ENCODE assay signal across 1 cellular context in the genomic region with DNA sequence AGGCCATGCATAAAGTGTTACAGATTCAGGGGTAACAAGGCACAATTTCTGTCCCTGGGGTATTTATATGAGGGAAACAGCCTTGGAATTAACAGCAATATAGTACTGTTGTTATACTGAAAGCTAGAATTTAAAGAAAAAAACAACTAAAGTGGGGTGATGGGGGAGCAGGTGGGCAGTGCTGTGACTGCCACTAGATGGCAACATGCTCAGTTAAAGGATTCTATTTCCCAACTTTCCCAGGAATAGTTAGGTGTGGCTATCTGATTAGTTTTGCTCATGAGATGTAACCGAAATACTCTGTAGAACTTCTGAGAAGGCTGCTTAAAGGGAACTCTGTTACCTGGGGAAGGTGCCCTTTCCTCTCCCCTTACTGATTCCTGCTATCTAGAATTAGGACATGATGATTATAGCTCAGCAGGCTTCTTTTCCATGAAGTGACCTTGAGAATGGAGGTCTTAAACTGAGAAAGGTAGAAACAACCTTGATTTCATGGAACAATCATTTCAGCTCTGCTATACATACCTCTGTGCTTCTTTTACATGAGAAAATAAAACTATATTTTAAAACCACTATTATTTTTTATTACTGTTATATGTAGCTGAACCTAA.
A peak's percentile ranks its signal among the peaks of the same experiment; 100 is the strongest.
TF ChIP-seq lines count a peak whose summit lies in the region.

No MANE protein-coding gene starts in this region.

TF ChIP-seq in K562, 482 proteins besides CTCF, POLR2A, EP300 and RAD21 (continued from another document):
- TF ChIP-seq, protein P1, sequence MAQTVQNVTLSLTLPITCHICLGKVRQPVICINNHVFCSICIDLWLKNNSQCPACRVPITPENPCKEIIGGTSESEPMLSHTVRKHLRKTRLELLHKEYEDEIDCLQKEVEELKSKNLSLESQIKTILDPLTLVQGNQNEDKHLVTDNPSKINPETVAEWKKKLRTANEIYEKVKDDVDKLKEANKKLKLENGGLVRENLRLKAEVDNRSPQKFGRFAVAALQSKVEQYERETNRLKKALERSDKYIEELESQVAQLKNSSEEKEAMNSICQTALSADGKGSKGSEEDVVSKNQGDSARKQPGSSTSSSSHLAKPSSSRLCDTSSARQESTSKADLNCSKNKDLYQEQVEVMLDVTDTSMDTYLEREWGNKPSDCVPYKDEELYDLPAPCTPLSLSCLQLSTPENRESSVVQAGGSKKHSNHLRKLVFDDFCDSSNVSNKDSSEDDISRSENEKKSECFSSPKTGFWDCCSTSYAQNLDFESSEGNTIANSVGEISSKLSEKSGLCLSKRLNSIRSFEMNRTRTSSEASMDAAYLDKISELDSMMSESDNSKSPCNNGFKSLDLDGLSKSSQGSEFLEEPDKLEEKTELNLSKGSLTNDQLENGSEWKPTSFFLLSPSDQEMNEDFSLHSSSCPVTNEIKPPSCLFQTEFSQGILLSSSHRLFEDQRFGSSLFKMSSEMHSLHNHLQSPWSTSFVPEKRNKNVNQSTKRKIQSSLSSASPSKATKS (CRISPR knock-in tag; IDR thresholded peaks at IDR 0.05) = no peak
- TF ChIP-seq ESRRA (IDR thresholded peaks at IDR 0.05; ENCODE audit: borderline replicate concordance, low read depth) (peak; percentile 28; the same call in 1 of the 2 replicates), THRAP3 (IDR thresholded peaks at IDR 0.05; ENCODE audit: borderline replicate concordance) (no peak), ZNF644 (tag; IDR thresholded peaks at IDR 0.05; ENCODE audit: low read depth) (no peak), SMARCC2 (IDR thresholded peaks at IDR 0.05; ENCODE audit: low read depth) (no peak), HMG20B (CRISPR knock-in tag; IDR thresholded peaks at IDR 0.05) (no peak)
- TF ChIP-seq, protein P2, sequence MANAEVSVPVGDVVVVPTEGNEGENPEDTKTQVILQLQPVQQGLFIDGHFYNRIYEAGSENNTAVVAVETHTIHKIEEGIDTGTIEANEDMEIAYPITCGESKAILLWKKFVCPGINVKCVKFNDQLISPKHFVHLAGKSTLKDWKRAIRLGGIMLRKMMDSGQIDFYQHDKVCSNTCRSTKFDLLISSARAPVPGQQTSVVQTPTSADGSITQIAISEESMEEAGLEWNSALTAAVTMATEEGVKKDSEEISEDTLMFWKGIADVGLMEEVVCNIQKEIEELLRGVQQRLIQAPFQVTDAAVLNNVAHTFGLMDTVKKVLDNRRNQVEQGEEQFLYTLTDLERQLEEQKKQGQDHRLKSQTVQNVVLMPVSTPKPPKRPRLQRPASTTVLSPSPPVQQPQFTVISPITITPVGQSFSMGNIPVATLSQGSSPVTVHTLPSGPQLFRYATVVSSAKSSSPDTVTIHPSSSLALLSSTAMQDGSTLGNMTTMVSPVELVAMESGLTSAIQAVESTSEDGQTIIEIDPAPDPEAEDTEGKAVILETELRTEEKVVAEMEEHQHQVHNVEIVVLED (CRISPR knock-in tag; IDR thresholded peaks at IDR 0.05) = no peak
- TF ChIP-seq, protein P3, sequence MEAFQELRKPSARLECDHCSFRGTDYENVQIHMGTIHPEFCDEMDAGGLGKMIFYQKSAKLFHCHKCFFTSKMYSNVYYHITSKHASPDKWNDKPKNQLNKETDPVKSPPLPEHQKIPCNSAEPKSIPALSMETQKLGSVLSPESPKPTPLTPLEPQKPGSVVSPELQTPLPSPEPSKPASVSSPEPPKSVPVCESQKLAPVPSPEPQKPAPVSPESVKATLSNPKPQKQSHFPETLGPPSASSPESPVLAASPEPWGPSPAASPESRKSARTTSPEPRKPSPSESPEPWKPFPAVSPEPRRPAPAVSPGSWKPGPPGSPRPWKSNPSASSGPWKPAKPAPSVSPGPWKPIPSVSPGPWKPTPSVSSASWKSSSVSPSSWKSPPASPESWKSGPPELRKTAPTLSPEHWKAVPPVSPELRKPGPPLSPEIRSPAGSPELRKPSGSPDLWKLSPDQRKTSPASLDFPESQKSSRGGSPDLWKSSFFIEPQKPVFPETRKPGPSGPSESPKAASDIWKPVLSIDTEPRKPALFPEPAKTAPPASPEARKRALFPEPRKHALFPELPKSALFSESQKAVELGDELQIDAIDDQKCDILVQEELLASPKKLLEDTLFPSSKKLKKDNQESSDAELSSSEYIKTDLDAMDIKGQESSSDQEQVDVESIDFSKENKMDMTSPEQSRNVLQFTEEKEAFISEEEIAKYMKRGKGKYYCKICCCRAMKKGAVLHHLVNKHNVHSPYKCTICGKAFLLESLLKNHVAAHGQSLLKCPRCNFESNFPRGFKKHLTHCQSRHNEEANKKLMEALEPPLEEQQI (IDR thresholded peaks at IDR 0.05) = no peak
